3 cellular contexts compared by ENCODE assay signal in the genomic region with DNA sequence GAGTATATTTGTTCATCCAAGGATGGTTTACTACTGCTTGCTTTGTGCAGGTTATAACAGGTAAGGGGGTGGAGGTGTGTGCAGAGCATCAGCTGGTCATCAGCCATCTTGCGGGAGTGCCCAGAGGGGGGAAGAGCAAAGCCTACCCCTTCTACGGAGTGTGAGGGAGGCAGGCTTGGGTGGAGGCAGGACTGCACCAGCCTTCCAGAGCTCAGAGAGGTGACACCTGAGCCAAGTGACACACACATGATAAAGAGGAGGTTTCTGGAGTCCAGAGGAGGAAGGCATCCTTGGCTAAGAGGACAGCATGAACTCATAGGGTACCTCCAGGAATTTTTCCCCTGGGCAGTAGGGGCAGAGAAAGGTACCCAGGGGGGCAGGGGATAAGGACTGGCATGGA.
"Had no signal": no experiment of that assay in that cellular context is flagged by ENCODE, and none has a peak within 500 bp of the region (broad histone marks: within the 10 kb centered on the region; RNA-seq: fewer than 3 reads in every experiment).

No MANE protein-coding gene starts in this region.

- ATAC-seq: GM12878 had no signal

- DNase-seq: GDM1, GF-D8 had no signal
